Comparison of ENCODE assay signal across 1 cellular context in genomic region chr1:149899460-149900284, GRCh38.
A peak's percentile ranks its signal among the peaks of the same experiment; 100 is the strongest.
TF ChIP-seq lines count a peak whose summit lies in the region.

Gene BOLA1 (plus strand): TSS chr1:149899568. CDS start chr1:149900060, 492 bp downstream.

TF ChIP-seq in HepG2, 621 proteins besides CTCF, POLR2A, EP300 and RAD21 (continued from another document and continues in another):
- no peak for TF ChIP-seq KIAA2018 (CRISPR knock-in tag; IDR thresholded peaks at IDR 0.05; ENCODE audit: borderline replicate concordance)
- peak; percentile 73 for TF ChIP-seq POLR2G (IDR thresholded peaks at IDR 0.05; ENCODE audit: low read depth, low read length)
- no peak for TF ChIP-seq MEIS2 (CRISPR knock-in tag; IDR thresholded peaks at IDR 0.05)
- TF ChIP-seq ZNF782 (CRISPR knock-in tag; IDR thresholded peaks at IDR 0.05; ENCODE audit: borderline replicate concordance) = no peak
- no peak for TF ChIP-seq FOXO1 (CRISPR knock-in tag; IDR thresholded peaks at IDR 0.05)
- TF ChIP-seq CREB3 (CRISPR knock-in tag; IDR thresholded peaks at IDR 0.05) = no peak
- TF ChIP-seq DMAP1 (CRISPR knock-in tag; IDR thresholded peaks at IDR 0.05) = no peak
- TF ChIP-seq ZNF749 (CRISPR knock-in tag; IDR thresholded peaks at IDR 0.05; ENCODE audit: borderline replicate concordance) = no peak
- no peak for TF ChIP-seq ZNF691 (CRISPR knock-in tag; IDR thresholded peaks at IDR 0.05; ENCODE audit: borderline replicate concordance, low read depth)
- TF ChIP-seq GATAD2A (CRISPR knock-in tag; IDR thresholded peaks at IDR 0.05) = peak; percentile 18; the same call in 1 of the 2 replicates
- no peak for TF ChIP-seq ZNF567 (CRISPR knock-in tag; IDR thresholded peaks at IDR 0.05; ENCODE audit: borderline replicate concordance)
- no peak for TF ChIP-seq ZNF280D (CRISPR knock-in tag; IDR thresholded peaks at IDR 0.05)
- no peak for TF ChIP-seq ZNF800 (CRISPR knock-in tag; IDR thresholded peaks at IDR 0.05)
- no peak for TF ChIP-seq NONO (IDR thresholded peaks at IDR 0.05)
- TF ChIP-seq NONO (CRISPR knock-in tag; conservative IDR thresholded peaks at IDR 0.05) = peak; percentile 74
- 0 out of 2 replicates have a peak, but pooled peaks have one; percentile 58 for TF ChIP-seq MYPOP (CRISPR knock-in tag; IDR thresholded peaks at IDR 0.05)
- TF ChIP-seq SUZ12 (IDR thresholded peaks at IDR 0.05; ENCODE audit: low read depth, low read length) = peak; percentile 86
- TF ChIP-seq ZFP36L1 (CRISPR knock-in tag; IDR thresholded peaks at IDR 0.05) = no peak
- TF ChIP-seq BATF2 (CRISPR knock-in tag; IDR thresholded peaks at IDR 0.05) = 0 out of 2 replicates have a peak, but pooled peaks have one; percentile 43
- TF ChIP-seq CHD4 (IDR thresholded peaks at IDR 0.05; ENCODE audit: borderline replicate concordance, low read length) = no peak
- no peak for TF ChIP-seq ZNF720 (CRISPR knock-in tag; IDR thresholded peaks at IDR 0.05)
- TF ChIP-seq ZNF331 (CRISPR knock-in tag; IDR thresholded peaks at IDR 0.05) = peak; percentile 58; the same call in 1 of the 2 replicates
- no peak for TF ChIP-seq ZNF678 (CRISPR knock-in tag; IDR thresholded peaks at IDR 0.05)
- peak; percentile 92 for TF ChIP-seq TFDP1 (CRISPR knock-in tag; IDR thresholded peaks at IDR 0.05; ENCODE audit: borderline replicate concordance)
- TF ChIP-seq MLX (CRISPR knock-in tag; IDR thresholded peaks at IDR 0.05) = no peak
- TF ChIP-seq ZNF670 (CRISPR knock-in tag; IDR thresholded peaks at IDR 0.05; ENCODE audit: borderline replicate concordance) = peak; percentile 72; the same call in 1 of the 2 replicates
- TF ChIP-seq ZNF674 (CRISPR knock-in tag; IDR thresholded peaks at IDR 0.05; ENCODE audit: low read depth) = no peak
- TF ChIP-seq NR2C2 (CRISPR knock-in tag; IDR thresholded peaks at IDR 0.05; ENCODE audit: borderline replicate concordance) = peak; percentile 91
- TF ChIP-seq KAT8 (CRISPR knock-in tag; IDR thresholded peaks at IDR 0.05) = peak; percentile 80
- no peak for TF ChIP-seq IRF9 (CRISPR knock-in tag; IDR thresholded peaks at IDR 0.05; ENCODE audit: borderline replicate concordance)
- TF ChIP-seq PHF21A (CRISPR knock-in tag; IDR thresholded peaks at IDR 0.05) = no peak
- no peak for TF ChIP-seq ZNF24 (IDR thresholded peaks at IDR 0.05)
